Comparison of ENCODE assay signal across 11 cellular contexts in genomic region chr1:197197430-197197997, GRCh38. TPM values are rescaled to one million over a fixed set of nuclear protein-coding genes. Genes with fewer than 3 reads are reported as not detected.
A peak's percentile ranks its signal among the peaks of the same experiment; 100 is the strongest.
DNase-seq lines count a peak whose midpoint lies in the region; ATAC-seq and TF ChIP-seq lines count a peak whose summit lies in the region.
"Had no signal": no experiment of that assay in that cellular context is flagged by ENCODE, and none has a peak within 500 bp of the region (broad histone marks: within the 10 kb centered on the region; RNA-seq: fewer than 3 reads in every experiment).

No MANE protein-coding gene starts in this region.

- POLR2A ChIA-PET in SK-N-SH (lab: Yijun Ruan, JAX) = no interaction called here

- H3K9ac ChIP-seq in SK-N-SH = no peak overlapping the region

- 97% methylated on average over 5 of the region's 5 CpGs for WGBS in SK-N-SH (ENCODE audit: low lambda C conversion rate)

- TF ChIP-seq CTCF in SK-N-SH (IDR thresholded peaks at IDR 0.05) (no peak), epithelial cell of proximal tubule (conservative IDR thresholded peaks at IDR 0.05; ENCODE audit: low read depth, low read length) (no peak), retinal pigment epithelial cell (conservative IDR thresholded peaks at IDR 0.05; ENCODE audit: low read depth, low read length) (no peak)

- DNase-seq in SK-N-SH = no peak
- DNase-seq in OCI-M1 (lab: John Stamatoyannopoulos, UW) = peak; percentile 42
- DNase-seq in epithelial cell of proximal tubule (ENCODE audit: low read depth) = no peak
- no peak for DNase-seq in retinal pigment epithelial cell (ENCODE audit: low read depth)
- DNase-seq in UCSD-AML1 (lab: John Stamatoyannopoulos, UW; ENCODE audit: unreplicated experiment) = no peak
- no peak for DNase-seq in occipital lobe (lab: John Stamatoyannopoulos, UW)
- DNase-seq: ACHN; activated gamma-delta T cell; stimulated activated CD4-positive, alpha-beta T cell treated with anti-CD3 and anti-CD28 coated beads, Interleukin-12 subunit alpha, Interleukin-12 subunit beta, amount 100 ng/mL, for 4 hours had no signal

- no peaks in the 10 kb centered on the region for H3K27me3 ChIP-seq in SK-N-SH (ENCODE audit: insufficient read depth)

- TF ChIP-seq EP300 in SK-N-SH (IDR thresholded peaks at IDR 0.05; ENCODE audit: borderline replicate concordance in 1 of 2, low read depth in 1 of 2, low read length in 1 of 2) = no peak

- H3K36me3 ChIP-seq in SK-N-SH (replicated peaks in 1 of 2; ENCODE audit: control insufficient read depth in 1 of 2, insufficient read depth in 2 of 2, low read length in 1 of 2) = peaks cover 9% of the 10 kb centered on the region in 2 experiments

- H2AFZ ChIP-seq in SK-N-SH (ENCODE audit: low read depth) = no peak overlapping the region

- H3K4me1 ChIP-seq in SK-N-SH (ENCODE audit: control insufficient read depth in 1 of 2, insufficient read depth in 2 of 2, low read depth in 1 of 2, low read length in 1 of 2) = peaks cover 23 to 33% of the 10 kb centered on the region in 2 experiments; a peak in 2 of 4 replicates

- ATAC-seq in SK-N-SH treated with all-trans-retinoic acid at 6 μM for 48 hours (no peak), GM19324 (IDR thresholded peaks at IDR 0.05; ENCODE audit: low FRiP score, unreplicated experiment) (no peak)

- no peak for TF ChIP-seq RAD21 in SK-N-SH (IDR thresholded peaks at IDR 0.05; ENCODE audit: low read length)

- H3K79me2 ChIP-seq in SK-N-SH (ENCODE audit: insufficient read depth) = peaks cover 86% of the 10 kb centered on the region

- CTCF ChIA-PET in SK-N-SH (lab: Yijun Ruan, JAX) = interaction anchor here (1.0 kb wide), 1 partner anchor 17 kb away, joined by 3 read pairs; no protein-coding TSS in a partner anchor

- H3K4me3 ChIP-seq in SK-N-SH (ENCODE audit: low read depth in 2 of 2, low read length in 1 of 2) (peak overlapping the region; percentile 88 to 94; a peak in 3 of 4 replicates), epithelial cell of proximal tubule (ENCODE audit: low read depth, low read length) (peak overlapping the region; percentile 44), retinal pigment epithelial cell (ENCODE audit: low read length) (peak overlapping the region; percentile 78)

- H3F3A ChIP-seq in SK-N-SH (replicated peaks; ENCODE audit: insufficient read depth) = peaks cover 9% of the 10 kb centered on the region

- no peaks in the 10 kb centered on the region for H3K9me2 ChIP-seq in SK-N-SH

- no peaks in the 10 kb centered on the region for H4K20me1 ChIP-seq in SK-N-SH (ENCODE audit: insufficient read depth)

- no peaks in the 10 kb centered on the region for H3K9me3 ChIP-seq in SK-N-SH

- H3K27ac ChIP-seq in SK-N-SH (ENCODE audit: low read depth in 2 of 2, low read length in 1 of 2) = no peak overlapping the region

- H3K4me2 ChIP-seq in SK-N-SH = peak overlapping the region; percentile 84

TF ChIP-seq in SK-N-SH, 30 proteins besides CTCF, POLR2A, EP300 and RAD21:
- TF ChIP-seq SIN3A (IDR thresholded peaks at IDR 0.05; ENCODE audit: borderline replicate concordance, low read depth, low read length) (no peak), SMC3 (IDR thresholded peaks at IDR 0.05; ENCODE audit: low read depth, low read length) (no peak), GATA2 (CRISPR knock-in tag; IDR thresholded peaks at IDR 0.05) (no peak), TAF1 (IDR thresholded peaks at IDR 0.05; ENCODE audit: borderline replicate concordance, low read depth, low read length) (no peak)

TF ChIP-seq in SK-N-SH treated with all-trans-retinoic acid at 6 μM for 48 hours, 23 proteins besides CTCF, POLR2A, EP300 and RAD21:
- no peak for TF ChIP-seq RARB (CRISPR knock-in tag; IDR thresholded peaks at IDR 0.05)
- TF ChIP-seq ESRRG (CRISPR knock-in tag; IDR thresholded peaks at IDR 0.05) = no peak
- TF ChIP-seq ARNTL (CRISPR knock-in tag; IDR thresholded peaks at IDR 0.05; ENCODE audit: borderline replicate concordance, low read depth) = no peak
TF ChIP-seq in SK-N-SH treated with all-trans-retinoic acid at 6 μM for 48 hours: peak in this region for 0.

RNA-seq across cellular contexts. Expression of gene ZBTB41, which starts 3.6 kb away (rescaled TPM):
- polyA plus RNA-seq in SK-N-SH (2012; rRNA removed) = 1.1 and 1.6 TPM in 2 replicates
- 2.1 and 2.4 TPM in 2 replicates for polyA plus RNA-seq in SK-N-SH (2012; cell fraction: cytosol; rRNA removed)
- polyA plus RNA-seq in SK-N-SH (2012; cell fraction: nucleus; rRNA removed) = 1.1 and 2.6 TPM in 2 replicates
- total RNA-seq in epithelial cell of proximal tubule (6.0 and 8.1 TPM in 2 replicates), occipital lobe (114 TPM)

RNA-seq across cellular contexts. Expression of gene ASPM, which starts 51.0 kb away (rescaled TPM):
- polyA plus RNA-seq in SK-N-SH (2012; rRNA removed) = 3.0 and 3.3 TPM in 2 replicates
- 3.2 and 3.7 TPM in 2 replicates for polyA plus RNA-seq in SK-N-SH (2012; cell fraction: cytosol; rRNA removed)
- polyA plus RNA-seq in SK-N-SH (2012; cell fraction: nucleus; rRNA removed) = 3.6 and 7.4 TPM in 2 replicates
- 38.6 and 39.6 TPM in 2 replicates for total RNA-seq in epithelial cell of proximal tubule
- 8.9 TPM for total RNA-seq in occipital lobe

Comparison
In these comparisons a context has a peak if more than half of its experiments do, and no peak if none do; other contexts are left out.
1. RNA of gene ZBTB41, which starts 3.6 kb away (total RNA-seq): 114 TPM in occipital lobe (single experiment); 6.0 to 8.1 TPM in epithelial cell of proximal tubule; every median in the first group is over 10 times any median in the second.
2. Peak in every context shown above with its lines, with median percentiles within 50 percentile points of each other: H3K4me3 ChIP-seq.